8 cellular contexts compared by ENCODE assay signal in genomic region chr10:113854757-113855626, GRCh38.
DNase-seq lines count a peak whose midpoint lies in the region; ATAC-seq and TF ChIP-seq lines count a peak whose summit lies in the region.

No MANE protein-coding gene starts in this region.

- H3K36me3 ChIP-seq in HUES6 (ENCODE audit: control insufficient read depth, insufficient read depth, low read length) (peaks cover 17% of the 10 kb centered on the region), brain microvascular endothelial cell (replicated peaks) (no peaks in the 10 kb centered on the region), iPS-18a (ENCODE audit: control insufficient read depth, low read depth, low read length) (peaks cover 18% of the 10 kb centered on the region)

- peak; percentile 17 for TF ChIP-seq CTCF in brain microvascular endothelial cell (IDR thresholded peaks at IDR 0.05; ENCODE audit: low read depth, low read length, missing control alignments)

- H3K4me1 ChIP-seq in HUES6 (ENCODE audit: control insufficient read depth, insufficient read depth, low read length) = peaks cover 12% of the 10 kb centered on the region
- H3K4me1 ChIP-seq in iPS-18a (ENCODE audit: control insufficient read depth, low read depth, low read length) = peaks cover 15% of the 10 kb centered on the region

- H3K27ac ChIP-seq in HUES6 (ENCODE audit: low read depth, low read length) = peak overlapping the region; percentile 99
- peak overlapping the region; percentile 76 for H3K27ac ChIP-seq in brain microvascular endothelial cell
- peak overlapping the region; percentile 89 for H3K27ac ChIP-seq in iPS-18a (ENCODE audit: low read length)

- H3K9ac ChIP-seq in HUES6 (ENCODE audit: low read length) (peak overlapping the region; percentile 91), iPS-18a (ENCODE audit: low read length) (peak overlapping the region; percentile 89)

- H3K4me3 ChIP-seq in HUES6 (ENCODE audit: low read depth, low read length) = peak overlapping the region; percentile 90
- H3K4me3 ChIP-seq in brain microvascular endothelial cell (ENCODE audit: low read depth, low read length) = peak overlapping the region; percentile 83
- H3K4me3 ChIP-seq in iPS-18a (ENCODE audit: low read length) = peak overlapping the region; percentile 98
- peak overlapping the region; percentile 79 for H3K4me3 ChIP-seq in skeletal muscle cell (ENCODE audit: low read depth, low read length)

- in situ Hi-C loops in brain microvascular endothelial cell (cut with HindIII; ENCODE audit: low pct_ligation_motif_present, low sequenced_read_pairs) = no loop called here

- H3K9me3 ChIP-seq in HUES6 (ENCODE audit: control insufficient read depth, insufficient read depth, low read depth, low read length) = no peaks in the 10 kb centered on the region
- no peaks in the 10 kb centered on the region for H3K9me3 ChIP-seq in iPS-18a (ENCODE audit: control insufficient read depth, low read depth, low read length)

- H3K27me3 ChIP-seq in HUES6 (ENCODE audit: control insufficient read depth, insufficient read depth, low read length) = no peaks in the 10 kb centered on the region
- H3K27me3 ChIP-seq in brain microvascular endothelial cell (replicated peaks) = no peaks in the 10 kb centered on the region
- H3K27me3 ChIP-seq in iPS-18a (ENCODE audit: control insufficient read depth, insufficient read depth, low read length) = no peaks in the 10 kb centered on the region

- ATAC-seq in GM21367 (IDR thresholded peaks at IDR 0.05; ENCODE audit: unreplicated experiment) (peak; percentile 20), HG03565 (IDR thresholded peaks at IDR 0.05; ENCODE audit: unreplicated experiment) (no peak)

- peak; percentile 1 for DNase-seq in DMS79 (lab: John Stamatoyannopoulos, UW)
- DNase-seq in T1000 (lab: John Stamatoyannopoulos, UW) = peak; percentile 68
- peak; percentile 41 for DNase-seq in brain microvascular endothelial cell
- DNase-seq in skeletal muscle cell (ENCODE audit: low read depth) = no peak
